ENCODE assay signal across 12 cellular contexts in the genomic region with DNA sequence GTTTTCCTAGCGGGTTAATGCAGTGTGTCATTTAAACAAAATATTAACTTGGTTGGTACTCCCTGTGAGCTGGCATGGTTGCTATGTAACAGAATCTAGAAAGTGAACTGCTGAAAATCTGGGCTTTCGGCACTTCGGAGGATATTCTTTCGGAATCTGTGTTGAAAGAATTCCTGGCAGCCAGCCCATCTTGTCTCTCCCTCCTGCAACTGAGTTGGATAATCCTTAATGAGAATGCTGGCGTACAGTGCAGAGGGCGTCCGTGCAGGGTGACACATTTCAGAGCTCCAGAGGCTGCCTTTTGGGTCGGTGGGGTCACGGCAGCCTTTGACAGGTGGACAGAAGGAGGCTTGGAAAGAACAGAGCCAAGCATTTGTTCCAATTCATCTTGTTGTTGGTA. TPM values are rescaled to one million over a fixed set of nuclear protein-coding genes. Genes with fewer than 3 reads are reported as not detected.
A peak's percentile ranks its signal among the peaks of the same experiment; 100 is the strongest.
DNase-seq lines count a peak whose midpoint lies in the region; ATAC-seq and TF ChIP-seq lines count a peak whose summit lies in the region.
"Had no signal": no experiment of that assay in that cellular context is flagged by ENCODE, and none has a peak within 500 bp of the region (broad histone marks: within the 10 kb centered on the region; RNA-seq: fewer than 3 reads in every experiment).

No MANE protein-coding gene starts in this region.

- no peaks in the 10 kb centered on the region for H3K36me3 ChIP-seq in stomach
- H3K36me3 ChIP-seq in spleen: no peaks in the 10 kb centered on the region

- DNase-seq in NCI-H1694 (lab: John Stamatoyannopoulos, UW): peak; percentile 40
- peak; percentile 58 for DNase-seq in choroid plexus epithelial cell (ENCODE audit: low read depth)
- peak; percentile 82 for DNase-seq in kidney tubule cell (ENCODE audit: low spot score)
- DNase-seq in stomach: peak; percentile 30
- no peak for DNase-seq in spleen
- DNase-seq: activated CD4-positive, alpha-beta T cell treated with anti-CD3 and anti-CD28 coated beads for 36 hours; NCI-H2081 treated with DMSO at 0.1 percent for 48 hours; SHP77 had no signal

- H3K27ac ChIP-seq in stomach (peak overlapping the region in 1 of 5 donors; percentile 8), spleen (no peak overlapping the region)

- TF ChIP-seq POLR2A in stomach (IDR thresholded peaks at IDR 0.05): no peak
- TF ChIP-seq POLR2A in spleen (IDR thresholded peaks at IDR 0.05): no peak

- intact Hi-C loops in stomach (cut with DNase I; ENCODE audit: low total_unique reads): no loop called here
- intact Hi-C loops in spleen (cut with DNase I; ENCODE audit: low total_unique reads): no loop called here

- TF ChIP-seq CTCF in choroid plexus epithelial cell (conservative IDR thresholded peaks at IDR 0.05; ENCODE audit: low read depth, low read length): no peak
- no peak for TF ChIP-seq CTCF in stomach (IDR thresholded peaks at IDR 0.05)
- TF ChIP-seq CTCF in spleen (IDR thresholded peaks at IDR 0.05 in 8 of 11, conservative IDR thresholded peaks at IDR 0.05 in 3 of 11): no peak

- H3K9me3 ChIP-seq in stomach: no peaks in the 10 kb centered on the region
- no peaks in the 10 kb centered on the region for H3K9me3 ChIP-seq in spleen

- H3K27me3 ChIP-seq in stomach (peaks cover 15 to 62% (median 35%) of the 10 kb centered on the region in 3 donors), spleen (replicated peaks in 1 of 7) (peaks cover 0 to 83% (median 47%) of the 10 kb centered on the region in 7 donors)

- no peak for TF ChIP-seq EP300 in stomach (IDR thresholded peaks at IDR 0.05)

- H3K4me1 ChIP-seq in stomach (peaks cover 9 to 44% (median 17%) of the 10 kb centered on the region in 4 donors), spleen (peaks cover 0 to 40% (median 21%) of the 10 kb centered on the region in 6 donors)

- ATAC-seq in HG03095 (IDR thresholded peaks at IDR 0.05; ENCODE audit: unreplicated experiment) (no peak), HG03159 (IDR thresholded peaks at IDR 0.05; ENCODE audit: unreplicated experiment) (no peak), HG03175 (IDR thresholded peaks at IDR 0.05; ENCODE audit: unreplicated experiment) (no peak)
- ATAC-seq: activated CD4-positive, alpha-beta T cell treated with anti-CD3 and anti-CD28 coated beads for 36 hours; esophagus mucosa had no signal

- H3K4me3 ChIP-seq in choroid plexus epithelial cell (ENCODE audit: low read depth, low read length) (no peak overlapping the region), stomach (no peak overlapping the region), spleen (peak overlapping the region in 2 of 8 donors; percentile 5 to 20)

- 39 to 65% (median 58%) methylated on average over 9 of the region's 9 CpGs for WGBS in stomach, 5 donors
- 44 to 71% (median 58%) methylated on average over 9 of the region's 9 CpGs for WGBS in spleen, 5 donors

RNA-seq across cellular contexts. Expression of gene KAZN, which starts 3.6 kb away (rescaled TPM):
- total RNA-seq in stomach (10 to 100 TPM in 1 of 5 donors, 1 to 10 TPM in 4; 1.2 to 50.7 (median 8.3) TPM), spleen (100 to 1,000 TPM; 118 to 245 (median 160) TPM)
- polyA plus RNA-seq in stomach (1 to 10 TPM; 3.9 to 6.4 (median 4.6) TPM), spleen (10 to 100 TPM; 20.0 to 71.8 (median 33.5) TPM)
